8 cellular contexts compared by ENCODE assay signal in the genomic region with DNA sequence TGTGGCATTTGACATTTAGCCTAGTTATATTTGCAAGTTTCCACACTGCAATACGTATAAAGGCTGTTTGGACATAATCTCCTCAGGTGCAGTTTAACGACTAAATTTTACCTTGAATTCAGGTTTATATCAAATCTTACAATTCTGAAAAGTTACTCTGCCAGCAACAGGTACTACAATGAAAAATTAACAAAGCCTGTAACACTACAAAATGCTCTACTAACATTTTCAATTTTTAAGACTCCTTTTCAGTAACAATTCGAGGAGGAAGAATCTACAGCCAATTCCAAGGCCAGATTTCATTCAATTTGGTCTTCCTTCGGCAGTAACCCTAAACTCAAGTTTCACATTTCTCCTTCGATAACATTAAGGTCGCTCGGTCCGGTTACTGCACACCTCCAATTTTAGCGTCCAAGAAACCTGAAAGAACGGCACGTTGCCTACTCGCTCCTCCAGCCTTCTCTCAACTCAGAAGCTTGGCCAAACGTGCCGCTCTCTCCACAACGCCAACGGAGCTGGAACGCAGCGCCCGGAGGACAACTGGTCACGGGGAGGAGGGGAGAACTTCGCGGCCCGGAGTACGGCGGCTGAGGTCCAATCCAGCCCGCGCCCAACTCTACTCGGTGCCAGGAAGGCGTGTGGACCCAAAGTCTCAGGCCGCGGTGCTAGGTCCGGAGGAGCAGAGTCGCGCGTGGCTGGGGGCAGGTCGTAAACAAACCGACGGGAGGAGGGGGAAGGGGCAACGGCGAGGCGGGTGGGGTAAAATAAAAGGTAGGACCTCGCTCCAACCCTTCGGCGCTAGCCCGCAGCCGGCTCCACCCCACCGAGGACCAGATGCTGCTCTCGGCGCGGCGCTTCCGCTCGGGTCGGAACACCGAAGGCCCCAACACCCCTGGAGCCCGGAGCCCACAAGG. TPM values are rescaled to one million over a fixed set of nuclear protein-coding genes. Genes with fewer than 3 reads are reported as not detected.
DNase-seq lines count a peak whose midpoint lies in the region; ATAC-seq, FAIRE-seq and TF ChIP-seq lines count a peak whose summit lies in the region.

No MANE protein-coding gene starts in this region.

- TF ChIP-seq RAD21 in GM12878 (IDR thresholded peaks at IDR 0.05; ENCODE audit: insufficient read depth, low read depth, low read length) = no peak

- FAIRE-seq in GM12878 (lab: Jason Lieb, UNC) = no peak

- WGBS in GM12878 (ENCODE audit: insufficient coverage, insufficient replicate concordance, low lambda C conversion rate, missing lambda C conversion rate) = under 1% methylated on average over 40 of the region's 56 CpGs
- no CpG with 5 or more reads among the region's 56 CpGs for WGBS in iPS DF 6.9 (ENCODE audit: insufficient coverage, insufficient read length)
- 0 to 1% methylated on average over 56 of the region's 56 CpGs for WGBS in sigmoid colon, 2 donors

- CTCF ChIA-PET in GM12878 (lab: Yijun Ruan, JAX) = interaction anchor here (1.1 kb wide), 1 partner anchor 206 kb away, joined by 6 read pairs; no protein-coding TSS in a partner anchor

- no TSS peak for BruUV-seq in GM12878 (replicated peaks; lab: Mats Ljungman, UMichigan)

- no peaks in the 10 kb centered on the region for H3K36me3 ChIP-seq in SK-N-MC (ENCODE audit: insufficient read depth, low read length)
- no peaks in the 10 kb centered on the region for H3K36me3 ChIP-seq in GM12878 (ENCODE audit: control insufficient read depth in 2 of 2, insufficient read depth in 2 of 2, low read length in 1 of 2)
- H3K36me3 ChIP-seq in iPS DF 6.9 (ENCODE audit: control insufficient read depth, insufficient read depth, low read length) = no peaks in the 10 kb centered on the region
- H3K36me3 ChIP-seq in sigmoid colon = no peaks in the 10 kb centered on the region

- in situ Hi-C loops in GM12878 (cut with MboI) = no loop called here

- TF ChIP-seq POLR2A in GM12878 (IDR thresholded peaks at IDR 0.05; ENCODE audit: low read depth, low read length) (no peak), sigmoid colon (IDR thresholded peaks at IDR 0.05) (no peak)

- peaks cover 51% of the 10 kb centered on the region for H3K79me2 ChIP-seq in GM12878 (ENCODE audit: control insufficient read depth, insufficient read depth, low read length)

- H3K9me3 ChIP-seq in SK-N-MC (ENCODE audit: low read depth, low read length) (no peaks in the 10 kb centered on the region), GM12878 (replicated peaks; ENCODE audit: control insufficient read depth, insufficient read depth, low read length) (no peaks in the 10 kb centered on the region), iPS DF 6.9 (ENCODE audit: control insufficient read depth, insufficient read depth, low read length) (no peaks in the 10 kb centered on the region), sigmoid colon (no peaks in the 10 kb centered on the region)

- POLR2A ChIA-PET in GM12878 (lab: Charles Lee) = interaction anchor here (0.6 to 2.0 kb wide), 5 partner anchors 9 to 162 kb away, joined by 3 to 9 read pairs (median 4); a partner anchor contains a TSS

- H3K4me2 ChIP-seq in GM12878 (ENCODE audit: control insufficient read depth, insufficient read depth) = peak overlapping the region; percentile 58

- H2AFZ ChIP-seq in GM12878 (ENCODE audit: control insufficient read depth, low read depth, low read length) = peak overlapping the region; percentile 77

- RAD21 ChIA-PET in GM12878 (lab: Charles Lee; ENCODE audit: unreplicated experiment) = interaction anchor here (0.9 to 2.1 kb wide), 5 partner anchors 164 to 310 kb away, joined by 3 to 8 read pairs (median 4); no protein-coding TSS in a partner anchor

- ATAC-seq in GM19324 (IDR thresholded peaks at IDR 0.05; ENCODE audit: low FRiP score, unreplicated experiment) = peak; percentile 17
- peak; percentile 17 for ATAC-seq in HG03432 (IDR thresholded peaks at IDR 0.05; ENCODE audit: unreplicated experiment)
- peak; percentile 41 for ATAC-seq in GM12878

- TF ChIP-seq EP300 in GM12878 (IDR thresholded peaks at IDR 0.05; ENCODE audit: borderline replicate concordance in 1 of 2, control insufficient read depth in 1 of 2, low read depth in 2 of 2, low read length in 2 of 2) = no peak
- no peak for TF ChIP-seq EP300 in sigmoid colon (IDR thresholded peaks at IDR 0.05)

- H3K27me3 ChIP-seq in GM12878 (replicated peaks in 1 of 2; ENCODE audit: control insufficient read depth in 2 of 2, insufficient read depth in 2 of 2, low read length in 1 of 2) (no peaks in the 10 kb centered on the region), iPS DF 6.9 (ENCODE audit: control insufficient read depth, insufficient read depth, low read length) (no peaks in the 10 kb centered on the region), sigmoid colon (no peaks in the 10 kb centered on the region)

- TF ChIP-seq CTCF in C4-2B (conservative IDR thresholded peaks at IDR 0.05) = no peak
- no peak for TF ChIP-seq CTCF in GM12878 (IDR thresholded peaks at IDR 0.05 in 2 of 3, conservative IDR thresholded peaks at IDR 0.05 in 1 of 3; ENCODE audit: control insufficient read depth in 2 of 3, extremely low read depth in 1 of 3, insufficient read depth in 1 of 3, low read depth in 3 of 3, low read length in 3 of 3)
- no peak for TF ChIP-seq CTCF in sigmoid colon (IDR thresholded peaks at IDR 0.05)

- H3K9ac ChIP-seq in SK-N-MC (ENCODE audit: insufficient read length) (peak overlapping the region; percentile 95), GM12878 (ENCODE audit: control insufficient read depth, insufficient read depth, low read length) (peak overlapping the region; percentile 95)

- H3K4me1 ChIP-seq in GM12878 (ENCODE audit: control insufficient read depth, insufficient read depth, low read length) (peaks cover 6% of the 10 kb centered on the region), iPS DF 6.9 (ENCODE audit: control insufficient read depth, insufficient read depth, low read length) (no peaks in the 10 kb centered on the region), sigmoid colon (peaks cover 0 to 41% (median 30%) of the 10 kb centered on the region in 4 donors)

- SMC1A ChIA-PET in GM12878 (lab: Charles Lee; ENCODE audit: uncharacterized antibody, unreplicated experiment) = interaction anchor here (1.0 to 4.5 kb wide), 3 partner anchors 14 to 210 kb away, joined by 3 to 18 read pairs (median 4); no protein-coding TSS in a partner anchor

- H3K27ac ChIP-seq in C4-2B = peak overlapping the region; percentile 93
- H3K27ac ChIP-seq in SK-N-MC = peak overlapping the region; percentile 74; the same call in 1 of the 2 replicates
- peak overlapping the region; percentile 93 for H3K27ac ChIP-seq in GM12878 (ENCODE audit: control insufficient read depth, insufficient read depth)
- no peak overlapping the region for H3K27ac ChIP-seq in iPS DF 6.9 (ENCODE audit: low read length)
- H3K27ac ChIP-seq in sigmoid colon = peak overlapping the region; percentile 95 to 100 (median 100)

- DNase-seq in SK-N-MC (ENCODE audit: low read depth, low spot score) (no peak), GM12878 (ENCODE audit: low read depth, low spot score) (no peak), iPS DF 6.9 (ENCODE audit: low read depth, low spot score) (no peak), sigmoid colon (peak; percentile 91), NCI-H1436 (lab: John Stamatoyannopoulos, UW) (no peak)

- intact Hi-C loops in GM12878 (cut with micrococcal nuclease; ENCODE audit: unreplicated experiment) = loop anchor here (2.0 to 10.0 kb wide), 2 partner anchors 207 to 521 kb away; no protein-coding TSS in a partner anchor
- intact Hi-C loops in sigmoid colon (cut with DNase I) = loop anchor here (1.0 to 10.0 kb wide), 5 partner anchors 123 to 631 kb away; a partner anchor contains a TSS

- peaks cover 3% of the 10 kb centered on the region; the same call in 1 of the 2 replicates for H4K20me1 ChIP-seq in GM12878 (ENCODE audit: control insufficient read depth, insufficient read depth)

- H3K4me3 ChIP-seq in SK-N-MC = peak overlapping the region; percentile 90
- H3K4me3 ChIP-seq in GM12878 = peak overlapping the region; percentile 86
- peak overlapping the region; percentile 91 for H3K4me3 ChIP-seq in iPS DF 6.9 (ENCODE audit: low read length)
- peak overlapping the region; percentile 77 to 100 (median 98) for H3K4me3 ChIP-seq in sigmoid colon

TF ChIP-seq in GM12878, 131 proteins besides CTCF, POLR2A, EP300 and RAD21 (continues in another document):
- TF ChIP-seq ZNF207 (IDR thresholded peaks at IDR 0.05; ENCODE audit: borderline replicate concordance) (no peak), CBFB (IDR thresholded peaks at IDR 0.05; ENCODE audit: low read depth) (0 out of 2 replicates have a peak, but pooled peaks have one; percentile 0), NBN (IDR thresholded peaks at IDR 0.05) (0 out of 2 replicates have a peak, but pooled peaks have one; percentile 9)

RNA-seq across cellular contexts. Expression of a gene that starts 0.7 kb away (rescaled TPM):
- total RNA-seq in GM12878 (2013; cell fraction: nucleolus; rRNA removed) = 139 and 147 TPM in 2 replicates
- 16.1 and 19.5 TPM in 2 replicates for total RNA-seq in GM12878 (2014; rRNA removed)
- total RNA-seq in GM12878 (2014; rRNA removed; fragmentation: Illumina TruSeq; extraction: Trizol) = 16.8 and 17.4 TPM in 2 replicates
- total RNA-seq in GM12878 (2021) = 17.0 and 18.0 TPM in 2 replicates
- 7.4 TPM for polyA plus RNA-seq in GM12878 (2011; ENCODE audit: low read depth)
- polyA plus RNA-seq in GM12878 (2011; rRNA removed) = 13.8 and 19.5 TPM in 2 replicates
- polyA plus RNA-seq in GM12878 (2011; cell fraction: cytosol; rRNA removed) = 6.4 and 7.3 TPM in 2 replicates
- polyA plus RNA-seq in GM12878 (2011; cell fraction: nucleus; rRNA removed) = 11.1 and 12.0 TPM in 2 replicates
- 11.7 and 12.4 TPM in 2 replicates for polyA plus RNA-seq in GM12878 (2012)
- 9.9 and 12.6 TPM in 2 replicates for polyA plus RNA-seq in GM12878 (2014; fragmentation: Illumina TruSeq; extraction: Trizol)
- polyA plus RNA-seq in GM12878 (2014; fragmentation: Nextera tagmentation; extraction: Ambion mirVana) = 1 to 10 TPM; 4.3 to 7.0 TPM
- 7.4 and 8.1 TPM in 2 replicates for polyA plus RNA-seq in GM12878 (2014; rRNA removed)
- 10 to 100 TPM; 14.1 to 16.3 TPM for polyA plus RNA-seq in GM12878 (2016; fragmentation: Nextera tagmentation; extraction: Ambion mirVana)
- polyA minus RNA-seq in GM12878 (2011; rRNA and poly(A)+ RNA removed) = 27.7 and 28.5 TPM in 2 replicates
- polyA minus RNA-seq in GM12878 (2011; cell fraction: cytosol; rRNA and poly(A)+ RNA removed) = 10.4 TPM in 2 replicates
- 31.2 and 44.2 TPM in 2 replicates for polyA minus RNA-seq in GM12878 (2011; cell fraction: nucleus; rRNA and poly(A)+ RNA removed)
- total RNA-seq in sigmoid colon = 10 to 100 TPM; 46.4 to 74.4 (median 56.5) TPM
- 1 to 10 TPM; 3.6 to 5.7 (median 4.2) TPM for polyA plus RNA-seq in sigmoid colon
